Comparison of ENCODE assay signal across 14 cellular contexts in the genomic region with DNA sequence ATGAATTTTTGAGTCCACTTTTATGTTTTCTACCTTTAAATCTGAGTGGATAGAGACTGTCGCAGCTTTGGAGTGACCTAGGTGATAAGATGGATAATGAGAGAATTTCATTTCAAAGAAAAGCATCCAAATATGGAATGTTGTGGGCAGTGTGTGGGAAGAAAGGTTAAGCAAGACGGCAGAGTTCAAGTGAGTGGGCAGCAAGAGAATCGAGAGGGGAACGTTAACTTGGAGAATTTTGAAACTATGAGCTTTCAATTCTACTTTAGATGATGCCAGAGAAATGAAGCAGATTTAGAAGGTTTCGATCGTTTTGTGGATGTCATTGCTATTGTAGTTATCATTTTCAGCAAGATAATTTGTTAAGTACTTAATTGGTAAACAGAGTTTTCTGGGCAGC.
"Had no signal": no experiment of that assay in that cellular context is flagged by ENCODE, and none has a peak within 500 bp of the region (broad histone marks: within the 10 kb centered on the region; RNA-seq: fewer than 3 reads in every experiment).

No MANE protein-coding gene starts in this region.

- H3K4me1 ChIP-seq: ascending aorta, gastroesophageal sphincter, parathyroid adenoma, right atrium auricular region, tibial nerve had no signal

- H3K36me3 Mint-ChIP-seq: activated naive CD8-positive, alpha-beta T cell treated with anti-CD3 and anti-CD28 coated beads, Interleukin-2, amount 10 ng/mL, durations not matched to agents 7 days and 5 days; stimulated activated memory B cell treated with anti-CD40 and anti-IgM and Interleukin-4, amounts not matched to agents 10 μg/mL and 1 μg/mL and 100 μg/mL, for 72 hours had no signal

- H3K4me1 Mint-ChIP-seq: activated naive CD8-positive, alpha-beta T cell treated with anti-CD3 and anti-CD28 coated beads, Interleukin-2, amount 10 ng/mL, durations not matched to agents 7 days and 5 days had no signal

- H3K4me3 ChIP-seq: ascending aorta, coronary artery, gastroesophageal sphincter, right atrium auricular region, tibial nerve had no signal

- H3K9me3 ChIP-seq: ascending aorta, gastroesophageal sphincter, right atrium auricular region, tibial nerve had no signal

- H3K27ac ChIP-seq: ascending aorta, coronary artery, gastroesophageal sphincter, parathyroid adenoma, right atrium auricular region had no signal

- H3K4me3 Mint-ChIP-seq: activated naive CD8-positive, alpha-beta T cell treated with anti-CD3 and anti-CD28 coated beads, Interleukin-2, amount 10 ng/mL, durations not matched to agents 7 days and 5 days; activated T-cell treated with anti-CD3 and anti-CD28 coated beads, Interleukin-2, amount 50 U/mL, for 72 hours; stimulated activated memory B cell treated with anti-CD40 and anti-IgM and Interleukin-4, amounts not matched to agents 10 μg/mL and 1 μg/mL and 100 μg/mL, for 72 hours had no signal

- DNase-seq: activated CD4-positive, alpha-beta T cell treated with anti-CD3 and anti-CD28 coated beads, Interleukin-2, amount 50 U/mL, for 48 hours; activated CD4-positive, CD25-positive, alpha-beta regulatory T cell treated with anti-CD3 and anti-CD28 coated beads, Interleukin-2, amount 50 U/mL, for 72 hours; activated gamma-delta T cell treated with Interleukin-2 at 50 U/mL for 16 hours; activated naive CD8-positive, alpha-beta T cell treated with anti-CD3 and anti-CD28 coated beads, Interleukin-2, amount 10 ng/mL, durations not matched to agents 7 days and 5 days; activated T-cell treated with anti-CD3 and anti-CD28 coated beads, Interleukin-2, amount 50 U/mL, for 72 hours; caudate nucleus; effector CD4-positive, alpha-beta T cell had no signal

- H3K27me3 ChIP-seq: ascending aorta, gastroesophageal sphincter, right atrium auricular region, tibial nerve had no signal

- H2AFZ ChIP-seq: parathyroid adenoma had no signal

- H3K9me3 Mint-ChIP-seq: activated naive CD8-positive, alpha-beta T cell treated with anti-CD3 and anti-CD28 coated beads, Interleukin-2, amount 10 ng/mL, durations not matched to agents 7 days and 5 days; activated T-cell treated with anti-CD3 and anti-CD28 coated beads, Interleukin-2, amount 50 U/mL, for 72 hours; stimulated activated memory B cell treated with anti-CD40 and anti-IgM and Interleukin-4, amounts not matched to agents 10 μg/mL and 1 μg/mL and 100 μg/mL, for 72 hours had no signal

- H3K36me3 ChIP-seq: ascending aorta, gastroesophageal sphincter, right atrium auricular region, tibial nerve had no signal

- H3K27me3 Mint-ChIP-seq: activated naive CD8-positive, alpha-beta T cell treated with anti-CD3 and anti-CD28 coated beads, Interleukin-2, amount 10 ng/mL, durations not matched to agents 7 days and 5 days; stimulated activated memory B cell treated with anti-CD40 and anti-IgM and Interleukin-4, amounts not matched to agents 10 μg/mL and 1 μg/mL and 100 μg/mL, for 72 hours had no signal

- H3K27ac Mint-ChIP-seq: activated naive CD8-positive, alpha-beta T cell treated with anti-CD3 and anti-CD28 coated beads, Interleukin-2, amount 10 ng/mL, durations not matched to agents 7 days and 5 days; activated T-cell treated with anti-CD3 and anti-CD28 coated beads, Interleukin-2, amount 50 U/mL, for 72 hours; stimulated activated memory B cell treated with anti-CD40 and anti-IgM and Interleukin-4, amounts not matched to agents 10 μg/mL and 1 μg/mL and 100 μg/mL, for 72 hours had no signal

- ATAC-seq: activated T-cell treated with anti-CD3 and anti-CD28 coated beads, Interleukin-2, amount 50 U/mL, for 72 hours; gastroesophageal sphincter; stimulated activated memory B cell treated with anti-CD40 and anti-IgM and Interleukin-4, amounts not matched to agents 10 μg/mL and 1 μg/mL and 100 μg/mL, for 72 hours had no signal
